ENCODE assay signal across 20 cellular contexts in genomic region chrX:19790829-19791228, GRCh38.
DNase-seq lines count a peak whose midpoint lies in the region; ATAC-seq and TF ChIP-seq lines count a peak whose summit lies in the region.
"Had no signal": no experiment of that assay in that cellular context is flagged by ENCODE, and none has a peak within 500 bp of the region (broad histone marks: within the 10 kb centered on the region; RNA-seq: fewer than 3 reads in every experiment).

No MANE protein-coding gene starts in this region.

- H3K27ac Mint-ChIP-seq in activated CD8-positive, alpha-beta T cell treated with anti-CD3 and anti-CD28 coated beads, Interleukin-2, amount 10 ng/mL, durations not matched to agents 7 days and 5 days: peak overlapping the region; percentile 46

- CTCF ChIA-PET in activated CD8-positive, alpha-beta T cell treated with anti-CD3 and anti-CD28 coated beads, Interleukin-2, amount 10 ng/mL, durations not matched to agents 7 days and 5 days (lab: Charles Lee): no interaction called here

- H3K4me3 Mint-ChIP-seq in activated CD8-positive, alpha-beta T cell treated with anti-CD3 and anti-CD28 coated beads, Interleukin-2, amount 10 ng/mL, durations not matched to agents 7 days and 5 days: peak overlapping the region; percentile 25
- H3K4me3 Mint-ChIP-seq: memory B cell, naive B cell had no signal

- H3K9me3 Mint-ChIP-seq in activated CD8-positive, alpha-beta T cell treated with anti-CD3 and anti-CD28 coated beads, Interleukin-2, amount 10 ng/mL, durations not matched to agents 7 days and 5 days (ENCODE audit: insufficient read depth): peaks cover 8% of the 10 kb centered on the region
- H3K9me3 Mint-ChIP-seq: memory B cell, naive B cell had no signal

- H3K36me3 Mint-ChIP-seq in activated CD8-positive, alpha-beta T cell treated with anti-CD3 and anti-CD28 coated beads, Interleukin-2, amount 10 ng/mL, durations not matched to agents 7 days and 5 days (ENCODE audit: low read depth): peaks cover 57% of the 10 kb centered on the region
- H3K36me3 Mint-ChIP-seq: memory B cell had no signal

- peak overlapping the region; percentile 65 for H3K27ac ChIP-seq in neutrophil
- H3K27ac ChIP-seq: cardiac muscle cell, dorsolateral prefrontal cortex, parathyroid adenoma, right lobe of liver, transverse colon had no signal

- no peak overlapping the region for H3K4me3 ChIP-seq in GM12865 (ENCODE audit: low read depth, low read length)
- H3K4me3 ChIP-seq in neutrophil (ENCODE audit: low read depth in 1 of 2, low read length in 1 of 2): no peak overlapping the region
- no peak overlapping the region for H3K4me3 ChIP-seq in MG63
- H3K4me3 ChIP-seq: cardiac muscle cell, dorsolateral prefrontal cortex, right lobe of liver, transverse colon had no signal

- POLR2A ChIA-PET in activated CD8-positive, alpha-beta T cell treated with anti-CD3 and anti-CD28 coated beads, Interleukin-2, amount 10 ng/mL, durations not matched to agents 7 days and 5 days (lab: Charles Lee): interaction anchor here (1.1 kb wide), 1 partner anchor 8 kb away, joined by 3 read pairs; no protein-coding TSS in a partner anchor

- H3K4me1 ChIP-seq in neutrophil (ENCODE audit: control insufficient read depth in 1 of 2, insufficient read depth in 1 of 2, low read depth in 1 of 2, low read length in 1 of 2): peaks cover 36 to 39% of the 10 kb centered on the region in 2 experiments
- H3K4me1 ChIP-seq: parathyroid adenoma, right lobe of liver, transverse colon had no signal

- H3K27me3 Mint-ChIP-seq in activated CD8-positive, alpha-beta T cell treated with anti-CD3 and anti-CD28 coated beads, Interleukin-2, amount 10 ng/mL, durations not matched to agents 7 days and 5 days (ENCODE audit: low read depth): no peaks in the 10 kb centered on the region
- H3K27me3 Mint-ChIP-seq: memory B cell, naive B cell had no signal

- H3K9me3 ChIP-seq in neutrophil (no peaks in the 10 kb centered on the region), MG63 (no peaks in the 10 kb centered on the region)
- H3K9me3 ChIP-seq: right lobe of liver, SK-N-SH, transverse colon had no signal

- no peak for TF ChIP-seq CTCF in GM12865 (IDR thresholded peaks at IDR 0.05; ENCODE audit: insufficient read depth, low read depth, low read length, missing control alignments)
- TF ChIP-seq CTCF in neutrophil (IDR thresholded peaks at IDR 0.05): no peak

- peak; percentile 49 for ATAC-seq in HG02642 (IDR thresholded peaks at IDR 0.05; ENCODE audit: poor library complexity, unreplicated experiment)
- ATAC-seq in activated CD8-positive, alpha-beta T cell treated with anti-CD3 and anti-CD28 coated beads, Interleukin-2, amount 10 ng/mL, durations not matched to agents 7 days and 5 days: peak; percentile 40
- ATAC-seq: right lobe of liver had no signal

- H3K36me3 ChIP-seq in neutrophil: no peaks in the 10 kb centered on the region
- H3K36me3 ChIP-seq in MG63: no peaks in the 10 kb centered on the region
- H3K36me3 ChIP-seq: cardiac muscle cell, right lobe of liver, transverse colon had no signal

- H3K4me1 Mint-ChIP-seq in activated CD8-positive, alpha-beta T cell treated with anti-CD3 and anti-CD28 coated beads, Interleukin-2, amount 10 ng/mL, durations not matched to agents 7 days and 5 days (ENCODE audit: low read depth): peaks cover 69% of the 10 kb centered on the region

- DNase-seq in GM12865 (ENCODE audit: low read depth) (peak; percentile 45), KG1 (lab: John Stamatoyannopoulos, UW) (no peak), ureter (ENCODE audit: low spot score) (no peak), MG63 (no peak)
- no peak for DNase-seq in activated CD8-positive, alpha-beta T cell treated with anti-CD3 and anti-CD28 coated beads, Interleukin-2, amount 10 ng/mL, durations not matched to agents 7 days and 5 days
- DNase-seq: dorsolateral prefrontal cortex; foreskin melanocyte; naive B cell; NCI-H1930; NCI-H446; NK-92 treated with Interleukin-12 subunit alpha and Interleukin-12 subunit beta, amount 100 ng/mL, for 24 hours; right lobe of liver; SK-N-SH; stimulated activated naive CD4-positive, alpha-beta T cell treated with Interleukin-2 at 50 U/mL for 16 hours; transverse colon had no signal

- H3K27me3 ChIP-seq in neutrophil (no peaks in the 10 kb centered on the region), MG63 (no peaks in the 10 kb centered on the region)
- H3K27me3 ChIP-seq: cardiac muscle cell, right lobe of liver, transverse colon had no signal
